Comparison of ENCODE assay signal across 20 cellular contexts in the genomic region with DNA sequence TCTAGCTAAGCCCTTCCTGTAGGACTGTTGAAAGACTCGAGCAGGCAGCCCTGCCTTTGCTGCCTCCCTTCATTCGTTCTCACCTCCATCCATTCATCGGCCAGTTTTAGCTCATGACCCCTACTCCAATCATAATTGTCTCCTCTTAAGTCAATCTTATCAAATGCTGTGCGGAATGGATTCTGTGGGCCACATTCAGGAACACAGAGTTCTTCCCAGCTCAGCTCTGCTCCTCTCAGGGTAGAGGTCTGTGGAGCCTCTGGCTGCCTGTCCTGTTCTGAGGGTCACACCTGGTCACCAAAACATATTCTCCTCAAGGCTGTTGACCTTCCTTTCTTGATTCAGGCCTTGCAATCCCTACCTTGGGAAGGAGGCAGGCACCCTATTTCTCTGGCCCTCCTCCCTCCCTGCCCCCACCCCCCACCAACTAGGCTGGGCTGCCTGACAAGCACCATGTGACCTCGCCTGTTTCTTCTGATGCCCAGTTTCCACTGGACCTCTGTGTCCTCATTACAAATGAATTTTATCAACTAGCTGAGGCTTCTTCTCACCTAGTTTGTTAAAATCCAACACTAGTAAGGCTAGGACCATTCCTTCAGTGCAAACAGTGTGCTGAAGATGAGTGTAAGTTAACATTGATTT. TPM values are rescaled to one million over a fixed set of nuclear protein-coding genes. Genes with fewer than 3 reads are reported as not detected.
"Had no signal": no experiment of that assay in that cellular context is flagged by ENCODE, and none has a peak within 500 bp of the region (broad histone marks: within the 10 kb centered on the region; RNA-seq: fewer than 3 reads in every experiment).

No MANE protein-coding gene starts in this region.

- H3K4me3 ChIP-seq: SJCRH30 had no signal

- H3K36me3 ChIP-seq: SJCRH30 had no signal

- H3K9me3 ChIP-seq: SJCRH30 had no signal

- H3K27me3 ChIP-seq: SJCRH30 had no signal

- H3K27ac ChIP-seq: HL-60, SJCRH30 had no signal

- DNase-seq: KBM-7, MV-4-11, NCI-H1048, NCI-H1105, NCI-H1417 treated with DMSO at 0.1 percent for 48 hours, NCI-H146, NCI-H1694 treated with DMSO at 0.1 percent for 48 hours, NCI-H1930, NCI-H2081, NCI-H2107, NCI-H2227 treated with DMSO at 0.1 percent for 48 hours, NCI-H524, NCI-H748 treated with DMSO at 0.1 percent for 48 hours, RPMI8226, SHP77 treated with DMSO at 0.1 percent for 48 hours, SJCRH30 had no signal

- H3K4me1 ChIP-seq: SJCRH30 had no signal

- ATAC-seq: SK-N-SH treated with all-trans-retinoic acid at 6 μM for 48 hours had no signal

RNA-seq across cellular contexts. Expression of a gene that starts 3.5 kb away (rescaled TPM):
- total RNA-seq: LHCN-M2, MCF 10A, SJCRH30 had no signal
